In the genomic region with DNA sequence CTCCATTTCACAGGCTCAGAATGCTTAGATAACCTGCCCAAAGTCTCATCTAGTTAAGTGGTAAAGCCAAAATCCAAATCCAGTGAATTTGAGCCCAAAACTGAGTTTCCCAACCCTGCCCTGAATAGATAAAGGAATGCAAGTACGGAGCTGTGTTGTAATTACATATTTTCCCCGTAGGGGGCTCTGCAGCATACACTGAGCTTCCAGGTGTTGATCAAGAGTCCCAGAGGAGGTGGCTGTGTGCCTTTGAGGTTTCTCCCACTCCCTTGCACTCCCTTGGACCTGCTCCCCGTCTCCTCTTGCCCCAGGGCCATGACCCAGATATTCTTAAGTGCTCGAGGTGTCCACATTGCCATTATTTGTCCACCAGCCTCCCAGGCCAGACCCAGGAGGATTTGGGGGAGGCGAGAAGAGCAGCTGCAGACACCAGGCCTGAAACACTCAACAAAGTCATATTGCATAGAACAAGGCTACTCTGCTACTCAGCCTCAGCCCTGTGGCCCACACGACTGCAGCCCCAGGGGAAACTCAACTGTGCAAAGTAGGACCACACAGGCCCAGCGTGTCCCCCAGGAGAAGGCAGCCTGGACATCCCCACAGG, we compare ENCODE assay signal across 8 cellular contexts. TPM values are rescaled to one million over a fixed set of nuclear protein-coding genes. Genes with fewer than 3 reads are reported as not detected.
DNase-seq lines count a peak whose midpoint lies in the region; ATAC-seq and TF ChIP-seq lines count a peak whose summit lies in the region.

No MANE protein-coding gene starts in this region.

- no peaks in the 10 kb centered on the region for H3K36me3 ChIP-seq in NT2/D1 (ENCODE audit: insufficient read depth, insufficient read length, low read length)
- H3K36me3 ChIP-seq in lung (ENCODE audit: control insufficient read depth in 2 of 2, insufficient read depth in 2 of 2, low read length in 2 of 2), result no peaks in the 10 kb centered on the region
- H3K36me3 ChIP-seq in ascending aorta, result no peaks in the 10 kb centered on the region
- H3K36me3 ChIP-seq in uterus, result no peaks in the 10 kb centered on the region

- ATAC-seq in lung (ENCODE audit: insufficient read depth, low FRiP score), result no peak
- no peak for ATAC-seq in GM21390 (IDR thresholded peaks at IDR 0.05; ENCODE audit: unreplicated experiment)

- no peak overlapping the region for H3K4me3 Mint-ChIP-seq in activated naive CD8-positive, alpha-beta T cell treated with anti-CD3 and anti-CD28 coated beads for 36 hours

- peaks cover 3% of the 10 kb centered on the region for H3K36me3 Mint-ChIP-seq in activated naive CD8-positive, alpha-beta T cell treated with anti-CD3 and anti-CD28 coated beads for 36 hours

- peaks cover 52% of the 10 kb centered on the region for H3K4me1 Mint-ChIP-seq in activated naive CD8-positive, alpha-beta T cell treated with anti-CD3 and anti-CD28 coated beads for 36 hours

- no peaks in the 10 kb centered on the region for H3K9me3 ChIP-seq in AG04450 (ENCODE audit: control insufficient read depth, insufficient read depth, low read length)
- peaks cover 13% of the 10 kb centered on the region; the same call in 1 of the 2 replicates for H3K9me3 ChIP-seq in NT2/D1 (ENCODE audit: insufficient read depth, low read length)
- H3K9me3 ChIP-seq in lung (ENCODE audit: control insufficient read depth in 2 of 2, insufficient read depth in 1 of 2, low read length in 1 of 2), result no peaks in the 10 kb centered on the region
- no peaks in the 10 kb centered on the region for H3K9me3 ChIP-seq in ascending aorta
- H3K9me3 ChIP-seq in uterus, result no peaks in the 10 kb centered on the region

- no peaks in the 10 kb centered on the region for H3K27me3 Mint-ChIP-seq in activated naive CD8-positive, alpha-beta T cell treated with anti-CD3 and anti-CD28 coated beads for 36 hours

- no peaks in the 10 kb centered on the region for H3K27me3 ChIP-seq in AG04450 (ENCODE audit: control insufficient read depth, insufficient read depth, low read length)
- H3K27me3 ChIP-seq in NT2/D1 (ENCODE audit: insufficient read depth, insufficient read length), result no peaks in the 10 kb centered on the region
- H3K27me3 ChIP-seq in lung (ENCODE audit: control insufficient read depth, insufficient read depth), result no peaks in the 10 kb centered on the region
- no peaks in the 10 kb centered on the region for H3K27me3 ChIP-seq in ascending aorta
- no peaks in the 10 kb centered on the region for H3K27me3 ChIP-seq in uterus

- intact Hi-C loops in ascending aorta (cut with DNase I) (no loop called here), uterus (cut with DNase I; ENCODE audit: low total_unique reads) (no loop called here)

- DNase-seq in AG04450 (ENCODE audit: low read depth, low spot score), result no peak
- DNase-seq in GM13976 (ENCODE audit: low spot score), result peak; percentile 52
- DNase-seq in NT2/D1 (ENCODE audit: low read depth, low spot score), result peak; percentile 51
- peak; percentile 41 for DNase-seq in activated naive CD8-positive, alpha-beta T cell treated with anti-CD3 and anti-CD28 coated beads for 36 hours
- DNase-seq in lung (ENCODE audit: low spot score), result peak; percentile 46
- no peak for DNase-seq in ascending aorta (ENCODE audit: low spot score in 2 of 2)
- no peak for DNase-seq in uterus

- H3K27ac Mint-ChIP-seq in activated naive CD8-positive, alpha-beta T cell treated with anti-CD3 and anti-CD28 coated beads for 36 hours, result no peak overlapping the region

- 59 to 72% methylated on average over 7 of the region's 7 CpGs for WGBS in lung, 2 donors

- H3K4me3 ChIP-seq in AG04450 (ENCODE audit: low read depth, low read length) (no peak overlapping the region), NT2/D1 (ENCODE audit: insufficient read length, low read depth) (no peak overlapping the region), lung (no peak overlapping the region), ascending aorta (no peak overlapping the region), uterus (no peak overlapping the region)

- in situ Hi-C loops in GM13976 (cut with MboI; ENCODE audit: low sequenced_read_pairs, unreplicated experiment), result loop anchor here (5.0 kb wide), 1 partner anchor 60 kb away; no protein-coding TSS in a partner anchor

- no peaks in the 10 kb centered on the region for H3K9me3 Mint-ChIP-seq in activated naive CD8-positive, alpha-beta T cell treated with anti-CD3 and anti-CD28 coated beads for 36 hours

- POLR2A ChIA-PET in AG04450 (lab: Yijun Ruan, JAX), result no interaction called here

- no peak for TF ChIP-seq POLR2A in uterus (IDR thresholded peaks at IDR 0.05)

- H3K9ac ChIP-seq in NT2/D1 (ENCODE audit: insufficient read length, low read depth), result no peak overlapping the region

- H3K27ac ChIP-seq in AG04450 (ENCODE audit: low read depth, low read length), result no peak overlapping the region
- H3K27ac ChIP-seq in lung (ENCODE audit: low read depth in 1 of 2, low read length in 1 of 2), result no peak overlapping the region
- H3K27ac ChIP-seq in ascending aorta, result no peak overlapping the region
- H3K27ac ChIP-seq in uterus, result no peak overlapping the region

- CTCF ChIA-PET in AG04450 (lab: Charles Lee), result interaction anchor here (1.7 kb wide), 1 partner anchor 9 kb away, joined by 6 read pairs; no protein-coding TSS in a partner anchor

- no peaks in the 10 kb centered on the region for H3K4me1 ChIP-seq in NT2/D1 (ENCODE audit: insufficient read depth, insufficient read length)
- H3K4me1 ChIP-seq in lung (ENCODE audit: control insufficient read depth in 2 of 2, insufficient read depth in 2 of 2, low read length in 2 of 2), result peaks cover 0 to 4% of the 10 kb centered on the region in 2 donors
- H3K4me1 ChIP-seq in ascending aorta, result no peaks in the 10 kb centered on the region
- no peaks in the 10 kb centered on the region for H3K4me1 ChIP-seq in uterus

- TF ChIP-seq CTCF in AG04450 (IDR thresholded peaks at IDR 0.05; ENCODE audit: low read depth, low read length) (peak; percentile 35; the same call in 1 of the 2 replicates), GM13976 (IDR thresholded peaks at IDR 0.05; ENCODE audit: borderline replicate concordance, control extremely low read depth, extremely low read depth, insufficient read depth, missing control alignments) (peak; percentile 55), lung (IDR thresholded peaks at IDR 0.05; ENCODE audit: control extremely low read depth, extremely low read depth) (peak; percentile 41), ascending aorta (IDR thresholded peaks at IDR 0.05) (no peak), uterus (IDR thresholded peaks at IDR 0.05) (no peak)

RNA-seq across cellular contexts. Expression of gene LY9, which starts 18.4 kb away (rescaled TPM):
- polyA plus RNA-seq in AG04450 (2011; rRNA removed), result not detected in 2 replicates
- not detected in 2 replicates for polyA minus RNA-seq in AG04450 (2011; rRNA and poly(A)+ RNA removed)
- total RNA-seq in activated naive CD8-positive, alpha-beta T cell treated with anti-CD3 and anti-CD28 coated beads for 36 hours, result 10 to 100 TPM; 28.3 to 29.0 TPM
- total RNA-seq in lung, result 1 to 10 TPM; 1.3 to 3.4 TPM
- polyA plus RNA-seq in lung, result 1 to 10 TPM in 1 of 2 donors, under 1 TPM in 1; 0.94 to 1.5 TPM
- total RNA-seq in ascending aorta, result 0.11 TPM
- under 1 TPM in 2 of 4 donors, not detected in 2; 0.35 to 0.70 TPM for total RNA-seq in uterus

RNA-seq across cellular contexts. Expression of gene SLAMF7, which starts 38.5 kb away (rescaled TPM):
- polyA plus RNA-seq in AG04450 (2011; rRNA removed), result not detected in 2 replicates
- not detected in 2 replicates for polyA minus RNA-seq in AG04450 (2011; rRNA and poly(A)+ RNA removed)
- total RNA-seq in activated naive CD8-positive, alpha-beta T cell treated with anti-CD3 and anti-CD28 coated beads for 36 hours, result 100 to 1,000 TPM; 152 to 162 TPM
- 10 to 100 TPM in 1 of 2 donors, 1 to 10 TPM in 1; 8.6 to 11.5 TPM for total RNA-seq in lung
- polyA plus RNA-seq in lung, result 10 to 100 TPM in 1 of 2 donors, 1 to 10 TPM in 1; 4.6 to 69.4 TPM
- total RNA-seq in ascending aorta, result not detected
- total RNA-seq in uterus, result 1 to 10 TPM in 1 of 4 donors, under 1 TPM in 1, not detected in 2; 0.76 to 1.6 TPM

Comparison
In these comparisons a context has a peak if more than half of its experiments do, and no peak if none do; other contexts are left out.
1. DNase-seq: peak in GM13976 (single experiment), NT2/D1 (single experiment), activated naive CD8-positive, alpha-beta T cell treated with anti-CD3 and anti-CD28 coated beads for 36 hours (single experiment) and lung (single experiment); none in AG04450 (single experiment), ascending aorta (0 of 2) and uterus (0 of 2).
2. CTCF ChIP-seq: peak in AG04450 (single experiment), GM13976 (single experiment) and lung (single experiment); none in ascending aorta (0 of 3) and uterus (0 of 4).
3. RNA of gene LY9, which starts 18.4 kb away (total RNA-seq): 28.3 to 29.0 TPM in activated naive CD8-positive, alpha-beta T cell treated with anti-CD3 and anti-CD28 coated beads for 36 hours; 1.3 to 3.4 TPM in lung, 0.35 to 0.70 TPM in uterus and 0.11 TPM in ascending aorta (single experiment); every median in the first group is over 4 times any median in the second.
4. RNA of gene SLAMF7, which starts 38.5 kb away (total RNA-seq): 152 to 162 TPM in activated naive CD8-positive, alpha-beta T cell treated with anti-CD3 and anti-CD28 coated beads for 36 hours; 8.6 to 11.5 TPM in lung, 0.76 to 1.6 TPM in uterus and not detected in ascending aorta (single experiment); every median in the first group is over 10 times any median in the second.